ENCODE assay signal across 12 cellular contexts in genomic region chr2:37855283-37856041, GRCh38.
DNase-seq lines count a peak whose midpoint lies in the region; ATAC-seq and TF ChIP-seq lines count a peak whose summit lies in the region.
"Had no signal": no experiment of that assay in that cellular context is flagged by ENCODE, and none has a peak within 500 bp of the region (broad histone marks: within the 10 kb centered on the region; RNA-seq: fewer than 3 reads in every experiment).

No MANE protein-coding gene starts in this region.

- TF ChIP-seq CTCF in breast epithelium (IDR thresholded peaks at IDR 0.05) (no peak), MCF 10A (IDR thresholded peaks at IDR 0.05; ENCODE audit: unreplicated experiment) (no peak), neutrophil (IDR thresholded peaks at IDR 0.05) (no peak)

- peaks cover 0 to 6% of the 10 kb centered on the region in 2 donors for H3K4me1 ChIP-seq in breast epithelium
- peaks cover 15 to 30% of the 10 kb centered on the region in 2 experiments for H3K4me1 ChIP-seq in neutrophil (ENCODE audit: control insufficient read depth in 1 of 2, insufficient read depth in 1 of 2, low read depth in 1 of 2, low read length in 1 of 2)
- H3K4me1 ChIP-seq: colonic mucosa had no signal

- CTCF ChIA-PET in MCF 10A (lab: Yijun Ruan, JAX) = interaction anchor here (0.6 to 2.4 kb wide), 4 partner anchors 15 to 39 kb away, joined by 3 to 11 read pairs (median 6); no protein-coding TSS in a partner anchor

- H3K36me3 ChIP-seq in breast epithelium = no peaks in the 10 kb centered on the region
- H3K36me3 ChIP-seq in neutrophil = no peaks in the 10 kb centered on the region
- H3K36me3 ChIP-seq: colonic mucosa, SJSA1 had no signal

- peaks cover 7% of the 10 kb centered on the region for H3K27me3 Mint-ChIP-seq in MCF 10A (ENCODE audit: insufficient read depth, unreplicated experiment)

- H3K36me3 Mint-ChIP-seq in MCF 10A (ENCODE audit: insufficient read depth, unreplicated experiment) = no peaks in the 10 kb centered on the region

- no TSS peak for BruUV-seq in MCF 10A (replicated peaks; lab: Mats Ljungman, UMichigan)

- H3K27ac Mint-ChIP-seq in MCF 10A (ENCODE audit: low read depth, unreplicated experiment) = no peak overlapping the region

- H3K9me3 Mint-ChIP-seq in MCF 10A (ENCODE audit: unreplicated experiment) = no peaks in the 10 kb centered on the region

- H3K4me3 ChIP-seq in breast epithelium = peak overlapping the region in 1 of 3 donors; percentile 39
- no peak overlapping the region for H3K4me3 ChIP-seq in neutrophil (ENCODE audit: low read depth in 1 of 2, low read length in 1 of 2)
- H3K4me3 ChIP-seq: colonic mucosa, SJSA1 had no signal

- H3K27ac ChIP-seq in breast epithelium (peak overlapping the region; percentile 79), neutrophil (peak overlapping the region; percentile 7)
- H3K27ac ChIP-seq: colonic mucosa, SJSA1 had no signal

- H3K4me1 Mint-ChIP-seq in MCF 10A (ENCODE audit: insufficient read depth, unreplicated experiment) = no peaks in the 10 kb centered on the region

- ATAC-seq in Right ventricle myocardium inferior = peak; percentile 73
- no peak for ATAC-seq in GM18909 (IDR thresholded peaks at IDR 0.05; ENCODE audit: poor library complexity, unreplicated experiment)
- no peak for ATAC-seq in HG02981 (IDR thresholded peaks at IDR 0.05; ENCODE audit: unreplicated experiment)

- POLR2A ChIA-PET in MCF 10A (lab: Yijun Ruan, JAX) = interaction anchor here (0.6 to 0.8 kb wide), 4 partner anchors 8 to 410 kb away, joined by 3 read pairs; no protein-coding TSS in a partner anchor

- DNase-seq in breast epithelium (ENCODE audit: low spot score in 2 of 2) (peak in 1 of 2 donors; percentile 73), MCF 10A (ENCODE audit: unreplicated experiment) (no peak), Right ventricle myocardium inferior (ENCODE audit: missing footprints) (peak; percentile 81), NCI-H1048 (lab: John Stamatoyannopoulos, UW) (no peak)
- DNase-seq in stimulated activated CD8-positive, alpha-beta memory T cell treated with anti-CD3 and anti-CD28 coated beads, Interleukin-4, amount 100 ng/mL, for 48 hours = no peak
- DNase-seq: activated CD8-positive, alpha-beta memory T cell treated with anti-CD3 and anti-CD28 coated beads, Interleukin-2, amount 50 U/mL, for 48 hours; colonic mucosa; NCI-H1436 had no signal

- H3K4me3 Mint-ChIP-seq in MCF 10A (ENCODE audit: unreplicated experiment) = no peak overlapping the region

- no peak for TF ChIP-seq POLR2A in breast epithelium (IDR thresholded peaks at IDR 0.05)

- intact Hi-C loops in breast epithelium (cut with DNase I; ENCODE audit: low total_unique reads) = no loop called here
- intact Hi-C loops in MCF 10A (cut with micrococcal nuclease) = no loop called here
- intact Hi-C loops in Right ventricle myocardium inferior (cut with DNase I) = no loop called here

- H3K27me3 ChIP-seq in breast epithelium (no peaks in the 10 kb centered on the region), neutrophil (no peaks in the 10 kb centered on the region)
- H3K27me3 ChIP-seq: colonic mucosa, SJSA1 had no signal

- H3K9me3 ChIP-seq in breast epithelium = peaks cover 8 to 13% of the 10 kb centered on the region in 2 donors
- H3K9me3 ChIP-seq in neutrophil = no peaks in the 10 kb centered on the region
- H3K9me3 ChIP-seq: colonic mucosa had no signal
